ENCODE assay signal across 1 cellular context in the genomic region with DNA sequence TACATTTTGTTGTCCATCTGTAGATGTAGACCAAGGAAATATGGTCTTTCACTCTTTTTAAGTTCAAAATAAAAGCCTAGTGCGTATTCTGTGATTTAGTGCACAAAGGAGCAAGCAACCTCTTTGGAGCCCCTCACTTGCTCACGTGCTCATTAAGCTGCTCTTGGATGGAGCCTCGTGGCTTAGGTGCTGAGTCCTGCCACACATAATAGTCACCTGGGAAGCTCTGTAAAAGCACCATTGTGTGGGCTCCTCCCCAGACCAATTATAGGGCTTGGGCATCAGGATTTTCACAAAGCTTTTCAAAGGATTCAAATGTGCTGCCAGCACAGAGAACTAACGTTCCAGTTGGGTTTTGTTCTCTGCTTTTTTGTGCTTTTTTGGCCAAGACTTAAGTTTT.
TF ChIP-seq lines count a peak whose summit lies in the region.

No MANE protein-coding gene starts in this region.

TF ChIP-seq in GM23338, 12 proteins besides CTCF, POLR2A, EP300 and RAD21 (continued from another document):
- TF ChIP-seq, protein P1, sequence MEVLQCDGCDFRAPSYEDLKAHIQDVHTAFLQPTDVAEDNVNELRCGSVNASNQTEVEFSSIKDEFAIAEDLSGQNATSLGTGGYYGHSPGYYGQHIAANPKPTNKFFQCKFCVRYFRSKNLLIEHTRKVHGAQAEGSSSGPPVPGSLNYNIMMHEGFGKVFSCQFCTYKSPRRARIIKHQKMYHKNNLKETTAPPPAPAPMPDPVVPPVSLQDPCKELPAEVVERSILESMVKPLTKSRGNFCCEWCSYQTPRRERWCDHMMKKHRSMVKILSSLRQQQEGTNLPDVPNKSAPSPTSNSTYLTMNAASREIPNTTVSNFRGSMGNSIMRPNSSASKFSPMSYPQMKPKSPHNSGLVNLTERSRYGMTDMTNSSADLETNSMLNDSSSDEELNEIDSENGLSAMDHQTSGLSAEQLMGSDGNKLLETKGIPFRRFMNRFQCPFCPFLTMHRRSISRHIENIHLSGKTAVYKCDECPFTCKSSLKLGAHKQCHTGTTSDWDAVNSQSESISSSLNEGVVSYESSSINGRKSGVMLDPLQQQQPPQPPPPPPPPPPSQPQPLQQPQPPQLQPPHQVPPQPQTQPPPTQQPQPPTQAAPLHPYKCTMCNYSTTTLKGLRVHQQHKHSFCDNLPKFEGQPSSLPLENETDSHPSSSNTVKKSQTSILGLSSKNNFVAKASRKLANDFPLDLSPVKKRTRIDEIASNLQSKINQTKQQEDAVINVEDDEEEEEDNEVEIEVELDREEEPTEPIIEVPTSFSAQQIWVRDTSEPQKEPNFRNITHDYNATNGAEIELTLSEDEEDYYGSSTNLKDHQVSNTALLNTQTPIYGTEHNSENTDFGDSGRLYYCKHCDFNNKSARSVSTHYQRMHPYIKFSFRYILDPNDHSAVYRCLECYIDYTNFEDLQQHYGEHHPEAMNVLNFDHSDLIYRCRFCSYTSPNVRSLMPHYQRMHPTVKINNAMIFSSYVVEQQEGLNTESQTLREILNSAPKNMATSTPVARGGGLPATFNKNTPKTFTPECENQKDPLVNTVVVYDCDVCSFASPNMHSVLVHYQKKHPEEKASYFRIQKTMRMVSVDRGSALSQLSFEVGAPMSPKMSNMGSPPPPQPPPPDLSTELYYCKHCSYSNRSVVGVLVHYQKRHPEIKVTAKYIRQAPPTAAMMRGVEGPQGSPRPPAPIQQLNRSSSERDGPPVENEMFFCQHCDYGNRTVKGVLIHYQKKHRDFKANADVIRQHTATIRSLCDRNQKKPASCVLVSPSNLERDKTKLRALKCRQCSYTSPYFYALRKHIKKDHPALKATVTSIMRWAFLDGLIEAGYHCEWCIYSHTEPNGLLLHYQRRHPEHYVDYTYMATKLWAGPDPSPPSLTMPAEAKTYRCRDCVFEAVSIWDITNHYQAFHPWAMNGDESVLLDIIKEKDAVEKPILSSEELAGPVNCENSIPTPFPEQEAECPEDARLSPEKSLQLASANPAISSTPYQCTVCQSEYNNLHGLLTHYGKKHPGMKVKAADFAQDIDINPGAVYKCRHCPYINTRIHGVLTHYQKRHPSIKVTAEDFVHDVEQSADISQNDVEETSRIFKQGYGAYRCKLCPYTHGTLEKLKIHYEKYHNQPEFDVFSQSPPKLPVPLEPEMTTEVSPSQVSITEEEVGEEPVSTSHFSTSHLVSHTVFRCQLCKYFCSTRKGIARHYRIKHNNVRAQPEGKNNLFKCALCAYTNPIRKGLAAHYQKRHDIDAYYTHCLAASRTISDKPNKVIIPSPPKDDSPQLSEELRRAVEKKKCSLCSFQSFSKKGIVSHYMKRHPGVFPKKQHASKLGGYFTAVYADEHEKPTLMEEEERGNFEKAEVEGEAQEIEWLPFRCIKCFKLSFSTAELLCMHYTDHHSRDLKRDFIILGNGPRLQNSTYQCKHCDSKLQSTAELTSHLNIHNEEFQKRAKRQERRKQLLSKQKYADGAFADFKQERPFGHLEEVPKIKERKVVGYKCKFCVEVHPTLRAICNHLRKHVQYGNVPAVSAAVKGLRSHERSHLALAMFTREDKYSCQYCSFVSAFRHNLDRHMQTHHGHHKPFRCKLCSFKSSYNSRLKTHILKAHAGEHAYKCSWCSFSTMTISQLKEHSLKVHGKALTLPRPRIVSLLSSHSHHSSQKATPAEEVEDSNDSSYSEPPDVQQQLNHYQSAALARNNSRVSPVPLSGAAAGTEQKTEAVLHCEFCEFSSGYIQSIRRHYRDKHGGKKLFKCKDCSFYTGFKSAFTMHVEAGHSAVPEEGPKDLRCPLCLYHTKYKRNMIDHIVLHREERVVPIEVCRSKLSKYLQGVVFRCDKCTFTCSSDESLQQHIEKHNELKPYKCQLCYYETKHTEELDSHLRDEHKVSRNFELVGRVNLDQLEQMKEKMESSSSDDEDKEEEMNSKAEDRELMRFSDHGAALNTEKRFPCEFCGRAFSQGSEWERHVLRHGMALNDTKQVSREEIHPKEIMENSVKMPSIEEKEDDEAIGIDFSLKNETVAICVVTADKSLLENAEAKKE (CRISPR knock-in tag; IDR thresholded peaks at IDR 0.05) = no peak
- TF ChIP-seq EZH2phosphoT487 (IDR thresholded peaks at IDR 0.05; ENCODE audit: unreplicated experiment) = no peak
- TF ChIP-seq STAT1 (IDR thresholded peaks at IDR 0.05; ENCODE audit: unreplicated experiment) = no peak
- TF ChIP-seq EZH2 (IDR thresholded peaks at IDR 0.05; ENCODE audit: low read depth, unreplicated experiment) = no peak
- no peak for TF ChIP-seq REST (IDR thresholded peaks at IDR 0.05; ENCODE audit: unreplicated experiment)
- no peak for TF ChIP-seq NANOG (IDR thresholded peaks at IDR 0.05; ENCODE audit: borderline replicate concordance)
- TF ChIP-seq CREB1 (CRISPR knock-in tag; IDR thresholded peaks at IDR 0.05; ENCODE audit: low read depth) = no peak
- TF ChIP-seq ZNF331 (CRISPR knock-in tag; IDR thresholded peaks at IDR 0.05; ENCODE audit: low read depth) = no peak
- no peak for TF ChIP-seq ZNF114 (CRISPR knock-in tag; IDR thresholded peaks at IDR 0.05)
- TF ChIP-seq JUNB (IDR thresholded peaks at IDR 0.05; ENCODE audit: unreplicated experiment) = no peak
